Comparison of ENCODE assay signal across 1 cellular context in genomic region chr1:230066466-230067404, GRCh38.
A peak's percentile ranks its signal among the peaks of the same experiment; 100 is the strongest.
TF ChIP-seq lines count a peak whose summit lies in the region.

Gene GALNT2, plus strand, starts transcription at chr1:230067238. Its CDS starts 43 bp downstream, at chr1:230067281.

TF ChIP-seq in HepG2, 621 proteins besides CTCF, POLR2A, EP300 and RAD21 (continued from another document and continues in another):
- no peak for TF ChIP-seq PRDM4 (CRISPR knock-in tag; IDR thresholded peaks at IDR 0.05; ENCODE audit: borderline replicate concordance)
- TF ChIP-seq GMEB2 (CRISPR knock-in tag; IDR thresholded peaks at IDR 0.05; ENCODE audit: low read depth): no peak; the same call in 1 of the 2 replicates
- TF ChIP-seq ZBTB8A (CRISPR knock-in tag; IDR thresholded peaks at IDR 0.05; ENCODE audit: borderline replicate concordance, low read depth): no peak
- TF ChIP-seq CENPT (CRISPR knock-in tag; IDR thresholded peaks at IDR 0.05; ENCODE audit: low read depth): no peak
- 0 out of 2 replicates have a peak, but pooled peaks have one; percentile 17 for TF ChIP-seq ZNF772 (CRISPR knock-in tag; IDR thresholded peaks at IDR 0.05)
- TF ChIP-seq SIX1 (CRISPR knock-in tag; IDR thresholded peaks at IDR 0.05; ENCODE audit: borderline replicate concordance): no peak
- 0 out of 2 replicates have a peak, but pooled peaks have one; percentile 6 for TF ChIP-seq RFX5 (IDR thresholded peaks at IDR 0.05; ENCODE audit: low read depth, low read length)
- TF ChIP-seq ZNF597 (CRISPR knock-in tag; IDR thresholded peaks at IDR 0.05): no peak
- no peak for TF ChIP-seq ZFAT (CRISPR knock-in tag; conservative IDR thresholded peaks at IDR 0.05)
- no peak for TF ChIP-seq SUZ12 (IDR thresholded peaks at IDR 0.05; ENCODE audit: low read depth, low read length)
- TF ChIP-seq USF2 (IDR thresholded peaks at IDR 0.05; ENCODE audit: low read depth, low read length): peak; percentile 48; the same call in 1 of the 2 replicates
- TF ChIP-seq USF2 (CRISPR knock-in tag; IDR thresholded peaks at IDR 0.05; ENCODE audit: borderline replicate concordance): peak; percentile 41; the same call in 1 of the 2 replicates
- TF ChIP-seq ATF5 (CRISPR knock-in tag; IDR thresholded peaks at IDR 0.05; ENCODE audit: low read depth): no peak
- peak; percentile 32; the same call in 1 of the 2 replicates for TF ChIP-seq ZBTB20 (CRISPR knock-in tag; IDR thresholded peaks at IDR 0.05; ENCODE audit: borderline replicate concordance, low read depth)
- TF ChIP-seq ZNF24 (IDR thresholded peaks at IDR 0.05): no peak
- no peak for TF ChIP-seq ZIK1 (CRISPR knock-in tag; IDR thresholded peaks at IDR 0.05; ENCODE audit: borderline replicate concordance, low read depth)
- TF ChIP-seq IRF9 (CRISPR knock-in tag; IDR thresholded peaks at IDR 0.05; ENCODE audit: borderline replicate concordance): no peak
- no peak for TF ChIP-seq ZNF18 (CRISPR knock-in tag; IDR thresholded peaks at IDR 0.05; ENCODE audit: insufficient replicate concordance)
- no peak for TF ChIP-seq JUND (CRISPR knock-in tag; IDR thresholded peaks at IDR 0.05)
- 0 out of 2 replicates have a peak, but pooled peaks have one; percentile 30 for TF ChIP-seq ARID2 (CRISPR knock-in tag; IDR thresholded peaks at IDR 0.05; ENCODE audit: borderline replicate concordance)
- TF ChIP-seq ZSCAN21 (CRISPR knock-in tag; IDR thresholded peaks at IDR 0.05; ENCODE audit: borderline replicate concordance): no peak; the same call in 1 of the 2 replicates
- no peak for TF ChIP-seq HNRNPL (IDR thresholded peaks at IDR 0.05; ENCODE audit: low read depth, low read length)
- TF ChIP-seq ZBED4 (CRISPR knock-in tag; IDR thresholded peaks at IDR 0.05; ENCODE audit: borderline replicate concordance): 0 out of 2 replicates have a peak, but pooled peaks have one; percentile 46
- TF ChIP-seq MEIS2 (CRISPR knock-in tag; IDR thresholded peaks at IDR 0.05): peak; percentile 91
- TF ChIP-seq CBFB (CRISPR knock-in tag; IDR thresholded peaks at IDR 0.05): peak; percentile 33; the same call in 1 of the 2 replicates
- TF ChIP-seq ZNF710 (CRISPR knock-in tag; IDR thresholded peaks at IDR 0.05; ENCODE audit: borderline replicate concordance): no peak
- TF ChIP-seq DPF2 (CRISPR knock-in tag; IDR thresholded peaks at IDR 0.05; ENCODE audit: borderline replicate concordance, low read depth): 0 out of 2 replicates have a peak, but pooled peaks have one; percentile 39
- no peak for TF ChIP-seq LBX2 (CRISPR knock-in tag; IDR thresholded peaks at IDR 0.05; ENCODE audit: borderline replicate concordance)
- TF ChIP-seq ZNF280B (CRISPR knock-in tag; IDR thresholded peaks at IDR 0.05; ENCODE audit: borderline replicate concordance): no peak
- no peak for TF ChIP-seq ZNF496 (CRISPR knock-in tag; IDR thresholded peaks at IDR 0.05; ENCODE audit: insufficient replicate concordance)
- TF ChIP-seq KLF6 (CRISPR knock-in tag; IDR thresholded peaks at IDR 0.05): no peak
- no peak for TF ChIP-seq HNRNPLL (IDR thresholded peaks at IDR 0.05; ENCODE audit: low read depth, low read length, poor library complexity, severe bottlenecking)
- TF ChIP-seq SNRNP70 (IDR thresholded peaks at IDR 0.05; ENCODE audit: low read depth, low read length): no peak
- TF ChIP-seq MIXL1 (CRISPR knock-in tag; IDR thresholded peaks at IDR 0.05): no peak
- no peak for TF ChIP-seq ZNF570 (CRISPR knock-in tag; IDR thresholded peaks at IDR 0.05; ENCODE audit: borderline replicate concordance)
- TF ChIP-seq RCOR2 (CRISPR knock-in tag; IDR thresholded peaks at IDR 0.05): no peak
- TF ChIP-seq SRSF1 (optimal IDR thresholded peaks at IDR 0.05; ENCODE audit: low read depth, low read length): no peak
- no peak for TF ChIP-seq ZNF678 (CRISPR knock-in tag; IDR thresholded peaks at IDR 0.05)
- no peak for TF ChIP-seq ZNF317 (CRISPR knock-in tag; IDR thresholded peaks at IDR 0.05)
- TF ChIP-seq DBP (CRISPR knock-in tag; IDR thresholded peaks at IDR 0.05; ENCODE audit: not compliant biosample characterization): no peak
